30 cellular contexts compared by ENCODE assay signal in genomic region chr6:9192405-9192909, GRCh38.
"Had no signal": no experiment of that assay in that cellular context is flagged by ENCODE, and none has a peak within 500 bp of the region (broad histone marks: within the 10 kb centered on the region; RNA-seq: fewer than 3 reads in every experiment).

No MANE protein-coding gene starts in this region.

- ATAC-seq: activated CD4-positive, alpha-beta T cell treated with anti-CD3 and anti-CD28 coated beads for 36 hours; activated naive CD4-positive, alpha-beta T cell treated with anti-CD3 and anti-CD28 coated beads, Interleukin-2, amount 50 U/mL, for 72 hours; activated T-cell treated with anti-CD3 and anti-CD28 coated beads, Interleukin-2, amount 50 U/mL, for 72 hours; foreskin keratinocyte; gastrocnemius medialis; heart left ventricle had no signal

- H3K4me1 Mint-ChIP-seq: activated CD4-positive, alpha-beta T cell treated with anti-CD3 and anti-CD28 coated beads for 36 hours; activated CD4-positive, alpha-beta T cell treated with anti-CD3 and anti-CD28 coated beads, Interleukin-2, amount 10 ng/mL, durations not matched to agents 24 days and 14 days; activated naive CD4-positive, alpha-beta T cell treated with anti-CD3 and anti-CD28 coated beads, Interleukin-2, amount 10 ng/mL, durations not matched to agents 7 days and 5 days; activated naive CD8-positive, alpha-beta T cell treated with anti-CD3 and anti-CD28 coated beads, Interleukin-2, amount 10 ng/mL, durations not matched to agents 7 days and 5 days; brain; central memory CD8-positive, alpha-beta T cell; endodermal cell had no signal

- H3K36me3 ChIP-seq: ascending aorta, breast epithelium, esophagus muscularis mucosa, gastrocnemius medialis, heart left ventricle had no signal

- H3K4me3 ChIP-seq: ascending aorta, breast epithelium, coronary artery, dorsolateral prefrontal cortex, esophagus muscularis mucosa, gastrocnemius medialis, heart left ventricle had no signal

- H3K4me1 ChIP-seq: ascending aorta, breast epithelium, esophagus muscularis mucosa, gastrocnemius medialis, heart left ventricle had no signal

- H3K27me3 ChIP-seq: ascending aorta, breast epithelium, dorsolateral prefrontal cortex, esophagus muscularis mucosa, foreskin keratinocyte, gastrocnemius medialis, heart left ventricle had no signal

- H3K9me3 ChIP-seq: ascending aorta, breast epithelium, esophagus muscularis mucosa, gastrocnemius medialis had no signal

- DNase-seq: activated CD4-positive, alpha-beta memory T cell treated with anti-CD3 and anti-CD28 coated beads for 36 hours; activated CD4-positive, alpha-beta T cell treated with anti-CD3 and anti-CD28 coated beads for 36 hours; activated CD4-positive, alpha-beta T cell treated with anti-CD3 and anti-CD28 coated beads, Interleukin-2, amount 10 ng/mL, durations not matched to agents 24 days and 14 days; activated CD4-positive, CD25-positive, alpha-beta regulatory T cell; activated CD4-positive, CD25-positive, alpha-beta regulatory T cell treated with anti-CD3 and anti-CD28 coated beads, Interleukin-2, amount 50 U/mL, for 72 hours; activated CD8-positive, alpha-beta memory T cell treated with anti-CD3 and anti-CD28 coated beads, Interleukin-2, amount 50 U/mL, for 48 hours; activated gamma-delta T cell; activated naive CD4-positive, alpha-beta T cell; activated naive CD4-positive, alpha-beta T cell treated with anti-CD3 and anti-CD28 coated beads, Interleukin-2, amount 10 ng/mL, durations not matched to agents 7 days and 5 days; activated naive CD8-positive, alpha-beta T cell treated with anti-CD3 and anti-CD28 coated beads, Interleukin-2, amount 10 ng/mL, durations not matched to agents 7 days and 5 days; activated T-cell treated with anti-CD3 and anti-CD28 coated beads for 4 hours; activated T-cell treated with anti-CD3 and anti-CD28 coated beads, Interleukin-2, amount 50 U/mL, for 24 hours; activated T-cell treated with anti-CD3 and anti-CD28 coated beads, Interleukin-2, amount 50 U/mL, for 72 hours; dorsolateral prefrontal cortex; effector memory CD4-positive, alpha-beta T cell; endodermal cell; erythroblast; foreskin keratinocyte; gastrocnemius medialis; glutamatergic neuron; heart left ventricle; hypothalamus had no signal

- H3K27ac Mint-ChIP-seq: activated CD4-positive, alpha-beta memory T cell treated with anti-CD3 and anti-CD28 coated beads for 36 hours; activated CD4-positive, alpha-beta T cell treated with anti-CD3 and anti-CD28 coated beads for 36 hours; activated CD4-positive, alpha-beta T cell treated with anti-CD3 and anti-CD28 coated beads, Interleukin-2, amount 10 ng/mL, durations not matched to agents 24 days and 14 days; activated naive CD4-positive, alpha-beta T cell treated with anti-CD3 and anti-CD28 coated beads, Interleukin-2, amount 10 ng/mL, durations not matched to agents 7 days and 5 days; activated naive CD4-positive, alpha-beta T cell treated with anti-CD3 and anti-CD28 coated beads, Interleukin-2, amount 50 U/mL, for 72 hours; activated naive CD8-positive, alpha-beta T cell treated with anti-CD3 and anti-CD28 coated beads, Interleukin-2, amount 10 ng/mL, durations not matched to agents 7 days and 5 days; activated T-cell treated with anti-CD3 and anti-CD28 coated beads, Interleukin-2, amount 50 U/mL, for 24 hours; activated T-cell treated with anti-CD3 and anti-CD28 coated beads, Interleukin-2, amount 50 U/mL, for 72 hours; brain; dendritic cell treated with granulocyte-macrophage colony-stimulating factor and Interleukin-4, amounts not matched to agents 40 ng/mL and 50 ng/mL, for 4 days; endodermal cell had no signal

- H3K4me3 Mint-ChIP-seq: activated CD4-positive, alpha-beta memory T cell treated with anti-CD3 and anti-CD28 coated beads for 36 hours; activated CD4-positive, alpha-beta T cell treated with anti-CD3 and anti-CD28 coated beads for 36 hours; activated CD4-positive, alpha-beta T cell treated with anti-CD3 and anti-CD28 coated beads, Interleukin-2, amount 10 ng/mL, durations not matched to agents 24 days and 14 days; activated naive CD4-positive, alpha-beta T cell treated with anti-CD3 and anti-CD28 coated beads, Interleukin-2, amount 10 ng/mL, durations not matched to agents 7 days and 5 days; activated naive CD8-positive, alpha-beta T cell treated with anti-CD3 and anti-CD28 coated beads, Interleukin-2, amount 10 ng/mL, durations not matched to agents 7 days and 5 days; activated T-cell treated with anti-CD3 and anti-CD28 coated beads, Interleukin-2, amount 50 U/mL, for 24 hours; activated T-cell treated with anti-CD3 and anti-CD28 coated beads, Interleukin-2, amount 50 U/mL, for 72 hours; brain; central memory CD8-positive, alpha-beta T cell; dendritic cell treated with granulocyte-macrophage colony-stimulating factor and Interleukin-4, amounts not matched to agents 40 ng/mL and 50 ng/mL, for 4 days; endodermal cell had no signal

- H3K27me3 Mint-ChIP-seq: activated CD4-positive, alpha-beta memory T cell treated with anti-CD3 and anti-CD28 coated beads for 36 hours; activated CD4-positive, alpha-beta T cell treated with anti-CD3 and anti-CD28 coated beads for 36 hours; activated CD4-positive, alpha-beta T cell treated with anti-CD3 and anti-CD28 coated beads, Interleukin-2, amount 10 ng/mL, durations not matched to agents 24 days and 14 days; activated naive CD4-positive, alpha-beta T cell treated with anti-CD3 and anti-CD28 coated beads, Interleukin-2, amount 10 ng/mL, durations not matched to agents 7 days and 5 days; activated naive CD8-positive, alpha-beta T cell treated with anti-CD3 and anti-CD28 coated beads, Interleukin-2, amount 10 ng/mL, durations not matched to agents 7 days and 5 days; activated T-cell treated with anti-CD3 and anti-CD28 coated beads, Interleukin-2, amount 50 U/mL, for 24 hours; brain; central memory CD8-positive, alpha-beta T cell; dendritic cell treated with granulocyte-macrophage colony-stimulating factor and Interleukin-4, amounts not matched to agents 40 ng/mL and 50 ng/mL, for 4 days had no signal

- H3K36me3 Mint-ChIP-seq: activated CD4-positive, alpha-beta memory T cell treated with anti-CD3 and anti-CD28 coated beads for 36 hours; activated naive CD4-positive, alpha-beta T cell treated with anti-CD3 and anti-CD28 coated beads, Interleukin-2, amount 10 ng/mL, durations not matched to agents 7 days and 5 days; activated naive CD4-positive, alpha-beta T cell treated with anti-CD3 and anti-CD28 coated beads, Interleukin-2, amount 50 U/mL, for 72 hours; activated naive CD8-positive, alpha-beta T cell treated with anti-CD3 and anti-CD28 coated beads, Interleukin-2, amount 10 ng/mL, durations not matched to agents 7 days and 5 days; brain had no signal

- H3K9me3 Mint-ChIP-seq: activated CD4-positive, alpha-beta memory T cell treated with anti-CD3 and anti-CD28 coated beads for 36 hours; activated CD4-positive, alpha-beta T cell treated with anti-CD3 and anti-CD28 coated beads, Interleukin-2, amount 10 ng/mL, durations not matched to agents 24 days and 14 days; activated naive CD4-positive, alpha-beta T cell treated with anti-CD3 and anti-CD28 coated beads, Interleukin-2, amount 50 U/mL, for 72 hours; activated naive CD8-positive, alpha-beta T cell treated with anti-CD3 and anti-CD28 coated beads, Interleukin-2, amount 10 ng/mL, durations not matched to agents 7 days and 5 days; activated T-cell treated with anti-CD3 and anti-CD28 coated beads, Interleukin-2, amount 50 U/mL, for 24 hours; brain; dendritic cell treated with granulocyte-macrophage colony-stimulating factor and Interleukin-4, amounts not matched to agents 40 ng/mL and 50 ng/mL, for 4 days; endodermal cell had no signal
